ENCODE assay signal across 24 cellular contexts in the genomic region with DNA sequence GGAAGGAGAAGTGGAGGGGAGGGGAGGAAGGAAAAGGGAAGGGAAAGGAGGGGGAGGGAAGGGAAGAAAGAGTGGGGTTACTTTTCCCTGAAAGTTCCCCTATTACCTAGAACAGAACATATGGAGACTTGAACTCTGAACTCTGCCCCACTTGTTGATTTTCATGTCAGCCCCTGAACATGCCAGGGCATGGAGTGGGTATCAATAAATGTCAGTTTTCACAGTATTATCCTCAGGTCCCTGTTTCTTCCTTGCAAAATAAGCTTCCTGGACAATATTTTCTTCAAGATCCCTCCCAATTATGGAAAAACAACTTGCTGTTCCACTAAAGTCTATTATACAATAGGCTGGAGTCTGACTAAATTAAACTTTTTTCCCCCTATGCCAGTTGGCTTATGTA. TPM values are rescaled to one million over a fixed set of nuclear protein-coding genes. Genes with fewer than 3 reads are reported as not detected.
A peak's percentile ranks its signal among the peaks of the same experiment; 100 is the strongest.
DNase-seq lines count a peak whose midpoint lies in the region; TF ChIP-seq lines count a peak whose summit lies in the region.
"Had no signal": no experiment of that assay in that cellular context is flagged by ENCODE, and none has a peak within 500 bp of the region (broad histone marks: within the 10 kb centered on the region; RNA-seq: fewer than 3 reads in every experiment).

No MANE protein-coding gene starts in this region.

- H3K9me3 ChIP-seq in HEK293 (ENCODE audit: control insufficient read depth, insufficient read depth, low read depth, low read length) (no peaks in the 10 kb centered on the region), neuronal stem cell (replicated peaks in 1 of 2; ENCODE audit: control insufficient read depth in 2 of 2, insufficient read depth in 1 of 2, low read depth in 1 of 2, low read length in 2 of 2) (no peaks in the 10 kb centered on the region)
- H3K9me3 ChIP-seq: A549; BE2C; BLaER1 treated with 17β-estradiol and CSF1 and Interleukin-3, amounts not matched to agents 10 nM and 100 nM had no signal

- TF ChIP-seq CTCF in HEK293 (tag by site-specific recombination; IDR thresholded peaks at IDR 0.05) (no peak), osteocyte (IDR thresholded peaks at IDR 0.05) (no peak), glutamatergic neuron (IDR thresholded peaks at IDR 0.05; ENCODE audit: partially characterized antibody, unreplicated experiment) (no peak)

- H3K4me3 ChIP-seq in HEK293 (ENCODE audit: low read depth, low read length) (no peak overlapping the region), neuronal stem cell (ENCODE audit: low read length in 2 of 2) (no peak overlapping the region)
- H3K4me3 ChIP-seq: A549; BLaER1 treated with 17β-estradiol and CSF1 and Interleukin-3, amounts not matched to agents 10 nM and 100 nM; GM12878; GM23248 had no signal

- H3K27me3 ChIP-seq in neuronal stem cell (ENCODE audit: control insufficient read depth in 3 of 3, insufficient read depth in 3 of 3, low read depth in 1 of 3, low read length in 3 of 3) = no peaks in the 10 kb centered on the region
- H3K27me3 ChIP-seq: BE2C; BLaER1 treated with 17β-estradiol and CSF1 and Interleukin-3, amounts not matched to agents 10 nM and 100 nM had no signal

- no peak overlapping the region for H2BK120ac ChIP-seq in neuronal stem cell (ENCODE audit: low read depth, low read length)

- no peaks in the 10 kb centered on the region for H3K4me1 Mint-ChIP-seq in osteocyte (ENCODE audit: unreplicated experiment)
- H3K4me1 Mint-ChIP-seq in glutamatergic neuron (ENCODE audit: low read depth, unreplicated experiment) = no peaks in the 10 kb centered on the region
- H3K4me1 Mint-ChIP-seq: CD8-positive, alpha-beta memory T cell had no signal

- H3K27ac ChIP-seq in HEK293 (ENCODE audit: extremely low read depth, low read depth, low read length) (no peak overlapping the region), caudate nucleus (ENCODE audit: low read depth, low read length) (peak overlapping the region; percentile 77), neuronal stem cell (replicated peaks; ENCODE audit: low read length) (no peak overlapping the region)
- H3K27ac ChIP-seq: A549; BLaER1 treated with 17β-estradiol and CSF1 and Interleukin-3, amounts not matched to agents 10 nM and 100 nM; GM23248 had no signal

- no peak overlapping the region for H3K18ac ChIP-seq in neuronal stem cell (ENCODE audit: low read length)

- H3K27ac Mint-ChIP-seq in osteocyte (ENCODE audit: unreplicated experiment) = no peak overlapping the region
- no peak overlapping the region for H3K27ac Mint-ChIP-seq in glutamatergic neuron (ENCODE audit: unreplicated experiment)
- H3K27ac Mint-ChIP-seq: CD4-positive, alpha-beta T cell; CD8-positive, alpha-beta memory T cell; HFFc6 had no signal

- H3K36me3 Mint-ChIP-seq in osteocyte (ENCODE audit: unreplicated experiment) = no peaks in the 10 kb centered on the region
- no peaks in the 10 kb centered on the region for H3K36me3 Mint-ChIP-seq in glutamatergic neuron (ENCODE audit: unreplicated experiment)
- H3K36me3 Mint-ChIP-seq: CD14-positive monocyte; CD8-positive, alpha-beta memory T cell had no signal

- no peaks in the 10 kb centered on the region for H3K79me1 ChIP-seq in neuronal stem cell (ENCODE audit: low read depth, low read length)

- no peak overlapping the region for H2BK5ac ChIP-seq in neuronal stem cell (ENCODE audit: low read length)

- H4K91ac ChIP-seq in neuronal stem cell (ENCODE audit: low read depth, low read length, poor library complexity) = no peak overlapping the region

- H3K4me2 ChIP-seq in neuronal stem cell (ENCODE audit: insufficient read depth, low read length, poor library complexity, severe bottlenecking) = no peak overlapping the region
- H3K4me2 ChIP-seq: A549 had no signal

- H3K9ac ChIP-seq in neuronal stem cell (ENCODE audit: low read depth, low read length, poor library complexity) = no peak overlapping the region
- H3K9ac ChIP-seq: BLaER1 treated with 17β-estradiol and CSF1 and Interleukin-3, amounts not matched to agents 10 nM and 100 nM; GM23248 had no signal

- no peak overlapping the region for H2BK12ac ChIP-seq in neuronal stem cell (ENCODE audit: low read length)

- POLR2A ChIA-PET in HEK293 (lab: Yijun Ruan, JAX) = no interaction called here

- H4K8ac ChIP-seq in neuronal stem cell (ENCODE audit: low read depth, low read length) = no peak overlapping the region

- no peak overlapping the region for H3K14ac ChIP-seq in neuronal stem cell (ENCODE audit: low read length)

- no peak overlapping the region for H3K23ac ChIP-seq in neuronal stem cell (ENCODE audit: low read depth, low read length, poor library complexity)

- CTCF ChIA-PET in HEK293 (lab: Yijun Ruan, JAX) = interaction anchor here (1.2 kb wide), 1 partner anchor 9 kb away, joined by 3 read pairs; no protein-coding TSS in a partner anchor

- no peak overlapping the region for H2AFZ ChIP-seq in neuronal stem cell (ENCODE audit: low read length)
- H2AFZ ChIP-seq: GM23248 had no signal

- H2BK15ac ChIP-seq in neuronal stem cell (ENCODE audit: low read length) = no peak overlapping the region

- H3K4me1 ChIP-seq in HEK293 (ENCODE audit: control insufficient read depth, insufficient read depth, low read length) (no peaks in the 10 kb centered on the region), neuronal stem cell (ENCODE audit: control insufficient read depth in 2 of 2, insufficient read depth in 1 of 2, low read depth in 1 of 2, low read length in 2 of 2) (peaks cover 0 to 4% of the 10 kb centered on the region in 2 donors)
- H3K4me1 ChIP-seq: A549 had no signal

- H2AK5ac ChIP-seq in neuronal stem cell (ENCODE audit: low read depth, low read length) = no peak overlapping the region

- peaks cover 11% of the 10 kb centered on the region for H3K27me3 Mint-ChIP-seq in osteocyte (ENCODE audit: unreplicated experiment)
- peaks cover 2% of the 10 kb centered on the region for H3K27me3 Mint-ChIP-seq in glutamatergic neuron (ENCODE audit: unreplicated experiment)

- H3K4ac ChIP-seq in neuronal stem cell (ENCODE audit: low read length) = no peak overlapping the region

- no peak overlapping the region for H3K4me3 Mint-ChIP-seq in osteocyte (ENCODE audit: unreplicated experiment)
- H3K4me3 Mint-ChIP-seq in glutamatergic neuron (ENCODE audit: unreplicated experiment) = no peak overlapping the region
- H3K4me3 Mint-ChIP-seq: CD14-positive monocyte; CD4-positive, alpha-beta T cell; CD8-positive, alpha-beta memory T cell; HFFc6 had no signal

- DNase-seq in caudate nucleus (lab: John Stamatoyannopoulos, UW) = no peak
- peak; percentile 3 for DNase-seq in osteocyte (ENCODE audit: extremely low spot score, unreplicated experiment)
- no peak for DNase-seq in glutamatergic neuron
- DNase-seq in activated gamma-delta T cell (lab: John Stamatoyannopoulos, UW) = no peak
- DNase-seq in neuronal stem cell (ENCODE audit: low spot score) = no peak
- DNase-seq: 8988T; ACHN; AML-193; BE2C; CD4-positive, alpha-beta T cell; CD8-positive, alpha-beta memory T cell; DMS 273 treated with DMSO at 0.1 percent for 48 hours; DMS79; EL; GDM1; GM23248; H7; HFFc6 had no signal

- no peaks in the 10 kb centered on the region for H3K9me3 Mint-ChIP-seq in osteocyte (ENCODE audit: unreplicated experiment)
- H3K9me3 Mint-ChIP-seq in glutamatergic neuron (ENCODE audit: unreplicated experiment) = peaks cover 2% of the 10 kb centered on the region
- H3K9me3 Mint-ChIP-seq: CD4-positive, alpha-beta T cell; CD8-positive, alpha-beta memory T cell; HFFc6 had no signal

- H3K36me3 ChIP-seq in HEK293 (ENCODE audit: control insufficient read depth in 2 of 2, insufficient read depth in 1 of 2, low read length in 2 of 2) = no peaks in the 10 kb centered on the region
- no peaks in the 10 kb centered on the region for H3K36me3 ChIP-seq in neuronal stem cell (replicated peaks in 1 of 2; ENCODE audit: control insufficient read depth in 2 of 2, insufficient read depth in 2 of 2, low read length in 2 of 2)
- H3K36me3 ChIP-seq: BE2C; BLaER1 treated with 17β-estradiol and CSF1 and Interleukin-3, amounts not matched to agents 10 nM and 100 nM had no signal

TF ChIP-seq in HEK293, 187 proteins besides CTCF, POLR2A, EP300 and RAD21:
- TF ChIP-seq SCRT2 (tag by site-specific recombination; IDR thresholded peaks at IDR 0.05) = 0 out of 2 replicates have a peak, but pooled peaks have one; percentile 23
- TF ChIP-seq EGR2 (tag by site-specific recombination; IDR thresholded peaks at IDR 0.05; ENCODE audit: low read depth) = no peak

RNA-seq across cellular contexts. Expression of a gene that starts 46.9 kb away (rescaled TPM):
- total RNA-seq in osteocyte = not detected in 2 replicates
- not detected for total RNA-seq in glutamatergic neuron (ENCODE audit: unreplicated experiment)
- polyA plus RNA-seq in neuronal stem cell (2013, experiment 1 of 2) = not detected
- polyA plus RNA-seq in neuronal stem cell (2013, experiment 2 of 2) = not detected
- total RNA-seq: CD4-positive, alpha-beta T cell; CD8-positive, alpha-beta memory T cell; GM12878; GM23248; H1; H7; HFFc6 had no signal
- polyA plus RNA-seq: A549; CD14-positive monocyte; CD8-positive, alpha-beta memory T cell; GM12878; GM23248; H1 had no signal
